8 cellular contexts compared by ENCODE assay signal in genomic region chr22:36123673-36124630, GRCh38. TPM values are rescaled to one million over a fixed set of nuclear protein-coding genes. Genes with fewer than 3 reads are reported as not detected.
DNase-seq lines count a peak whose midpoint lies in the region; ATAC-seq and TF ChIP-seq lines count a peak whose summit lies in the region.

No MANE protein-coding gene starts in this region.

- H2AFZ ChIP-seq in MM.1S (ENCODE audit: low read length) (peak overlapping the region; percentile 98), neural cell (ENCODE audit: low read depth, low read length) (peak overlapping the region; percentile 46)

- peak overlapping the region; percentile 63 for H3K4me3 Mint-ChIP-seq in Caco-2 (ENCODE audit: unreplicated experiment)

- no peaks in the 10 kb centered on the region for H3F3A ChIP-seq in MM.1S (ENCODE audit: insufficient read depth, low read length)
- H3F3A ChIP-seq in neural cell (ENCODE audit: insufficient read depth, low read length, poor library complexity, severe bottlenecking): no peaks in the 10 kb centered on the region

- H3K27me3 ChIP-seq in Caco-2 (replicated peaks; ENCODE audit: control insufficient read depth, insufficient read depth, low read length): no peaks in the 10 kb centered on the region
- H3K27me3 ChIP-seq in MM.1S (replicated peaks; ENCODE audit: insufficient read depth, low read length): no peaks in the 10 kb centered on the region
- H3K27me3 ChIP-seq in neural cell (ENCODE audit: insufficient read depth, low read depth, low read length): peaks cover 9% of the 10 kb centered on the region

- intact Hi-C loops in Caco-2 (cut with micrococcal nuclease; ENCODE audit: unreplicated experiment): loop anchor here (1.0 to 10.0 kb wide), 6 partner anchors 58 to 493 kb away; partner anchors contain the start of gene RBFOX2

- POLR2A ChIA-PET in Caco-2 (lab: Charles Lee): no interaction called here

- H3K4me3 ChIP-seq in Caco-2 (ENCODE audit: low read depth, low read length) (peak overlapping the region; percentile 25), MM.1S (ENCODE audit: low read length) (peak overlapping the region; percentile 54), neural cell (ENCODE audit: low read length) (peak overlapping the region; percentile 46)

- no TSS peak for BruUV-seq in Caco-2 (replicated peaks; lab: Mats Ljungman, UMichigan)

- TF ChIP-seq RAD21 in neural cell (conservative IDR thresholded peaks at IDR 0.05): peak; percentile 100

- peaks cover 9% of the 10 kb centered on the region for H3K27me3 Mint-ChIP-seq in Caco-2 (ENCODE audit: insufficient read depth, unreplicated experiment)

- H3K4me1 ChIP-seq in Caco-2 (0 out of 2 replicates have a peak, but pooled peaks cover 3% of the 10 kb centered on the region), MM.1S (ENCODE audit: low read length) (peaks cover 3% of the 10 kb centered on the region; the same call in 1 of the 2 replicates)

- H3K36me3 ChIP-seq in Caco-2 (ENCODE audit: control insufficient read depth, insufficient read depth, low read length) (no peaks in the 10 kb centered on the region), MM.1S (replicated peaks; ENCODE audit: insufficient read depth, low read length) (no peaks in the 10 kb centered on the region), neural cell (ENCODE audit: insufficient read depth, low read length) (no peaks in the 10 kb centered on the region)

- H3K9me2 ChIP-seq in MM.1S (replicated peaks; ENCODE audit: insufficient read depth, low read length) (no peaks in the 10 kb centered on the region), neural cell (ENCODE audit: insufficient read depth, low read length) (no peaks in the 10 kb centered on the region)

- CTCF ChIA-PET in Caco-2 (lab: Charles Lee): interaction anchor here (0.7 to 2.8 kb wide), 6 partner anchors 18 to 773 kb away, joined by 3 to 10 read pairs (median 4); no protein-coding TSS in a partner anchor

- DNase-seq in Caco-2 (peak; percentile 92 to 94), MM.1S (peak; percentile 94), SHP77 (lab: John Stamatoyannopoulos, UW) (peak; percentile 91 to 97), fibroblast of the conjunctiva (ENCODE audit: low read depth) (peak; percentile 90)
- DNase-seq in activated effector memory CD4-positive, alpha-beta T cell treated with Interleukin-2 at 50 U/mL for 16 hours: peak; percentile 86
- peak; percentile 93 for DNase-seq in stimulated activated naive CD8-positive, alpha-beta T cell treated with anti-CD3 and anti-CD28 coated beads, Interleukin-15, Interleukin-2, amounts not matched to agents 100 U/mL and 50 U/mL, for 24 hours

- H3K79me2 ChIP-seq in MM.1S (ENCODE audit: low read length): no peaks in the 10 kb centered on the region
- H3K79me2 ChIP-seq in neural cell (replicated peaks; ENCODE audit: insufficient read depth, low read length): no peaks in the 10 kb centered on the region

- peak; percentile 75 for ATAC-seq in GM21619 (IDR thresholded peaks at IDR 0.05; ENCODE audit: unreplicated experiment)
- ATAC-seq in stimulated activated naive CD8-positive, alpha-beta T cell treated with anti-CD3 and anti-CD28 coated beads, Interleukin-15, Interleukin-2, amounts not matched to agents 100 U/mL and 50 U/mL, for 24 hours: peak; percentile 97

- H3K27ac ChIP-seq in MM.1S (ENCODE audit: low read length) (no peak overlapping the region), neural cell (ENCODE audit: low read length) (peak overlapping the region; percentile 13)

- H3K4me1 Mint-ChIP-seq in Caco-2 (ENCODE audit: low read depth, unreplicated experiment): peaks cover 7% of the 10 kb centered on the region

- H3K9ac ChIP-seq in MM.1S (ENCODE audit: low read length) (peak overlapping the region; percentile 50; the same call in 1 of the 2 replicates), neural cell (ENCODE audit: low read length) (peak overlapping the region; percentile 44)

- peak overlapping the region; percentile 67 for H3K4me2 ChIP-seq in MM.1S (ENCODE audit: low read depth, low read length)
- H3K4me2 ChIP-seq in neural cell (ENCODE audit: low read length): no peak overlapping the region

- no peaks in the 10 kb centered on the region for H4K20me1 ChIP-seq in MM.1S (ENCODE audit: insufficient read depth, low read length)
- H4K20me1 ChIP-seq in neural cell (ENCODE audit: insufficient read depth): no peaks in the 10 kb centered on the region

- TF ChIP-seq CTCF in Caco-2 (IDR thresholded peaks at IDR 0.05; ENCODE audit: insufficient read depth in 1 of 2, low read depth in 1 of 2, low read length in 1 of 2, severe bottlenecking in 1 of 2, unreplicated experiment in 1 of 2): peak; percentile 92 to 97
- TF ChIP-seq CTCF in MM.1S (IDR thresholded peaks at IDR 0.05; ENCODE audit: low read length): peak; percentile 97
- TF ChIP-seq CTCF in neural cell (IDR thresholded peaks at IDR 0.05; ENCODE audit: poor library complexity, severe bottlenecking): peak; percentile 100

- H3K9me3 ChIP-seq in Caco-2 (no peaks in the 10 kb centered on the region; the same call in 1 of the 2 replicates), MM.1S (replicated peaks; ENCODE audit: insufficient read depth, low read length) (no peaks in the 10 kb centered on the region), neural cell (ENCODE audit: low read length) (no peaks in the 10 kb centered on the region)

- no peaks in the 10 kb centered on the region for H3K36me3 Mint-ChIP-seq in Caco-2 (ENCODE audit: insufficient read depth, unreplicated experiment)

- TF ChIP-seq EP300 in neural cell (conservative IDR thresholded peaks at IDR 0.05; ENCODE audit: poor library complexity, severe bottlenecking): peak; percentile 39

- H3K9me3 Mint-ChIP-seq in Caco-2 (ENCODE audit: unreplicated experiment): no peaks in the 10 kb centered on the region

- H3K27ac Mint-ChIP-seq in Caco-2 (ENCODE audit: unreplicated experiment): peak overlapping the region; percentile 85

TF ChIP-seq in neural cell, 6 proteins besides CTCF, POLR2A, EP300 and RAD21:
- peak; percentile 79 for TF ChIP-seq TAF1 (IDR thresholded peaks at IDR 0.05; ENCODE audit: low read depth)
- TF ChIP-seq SMC3 (conservative IDR thresholded peaks at IDR 0.05; ENCODE audit: poor library complexity): peak; percentile 100
- TF ChIP-seq REST (IDR thresholded peaks at IDR 0.05; ENCODE audit: borderline replicate concordance): peak; percentile 79
- TF ChIP-seq EZH2 (IDR thresholded peaks at IDR 0.05; ENCODE audit: borderline replicate concordance, insufficient read depth, low read length, poor library complexity, severe bottlenecking): no peak
- TF ChIP-seq MXI1 (conservative IDR thresholded peaks at IDR 0.05; ENCODE audit: poor library complexity, severe bottlenecking): peak; percentile 45
- TF ChIP-seq POLR2AphosphoS5 (IDR thresholded peaks at IDR 0.05): peak; percentile 62

RNA-seq across cellular contexts. Expression of gene APOL3, which starts 36.6 kb away (rescaled TPM):
- total RNA-seq in Caco-2 (2022): 0.35 TPM in 1 of 2 replicates, not detected in the other
- polyA plus RNA-seq in neural cell: not detected in 2 replicates
- polyA minus RNA-seq in neural cell: not detected in 2 replicates
